ENCODE assay signal across 31 cellular contexts in genomic region chr18:37381554-37381953, GRCh38.
"Had no signal": no experiment of that assay in that cellular context is flagged by ENCODE, and none has a peak within 500 bp of the region (broad histone marks: within the 10 kb centered on the region; RNA-seq: fewer than 3 reads in every experiment).

No MANE protein-coding gene starts in this region.

- H3K4me1 ChIP-seq: heart left ventricle, left lung, lower lobe of right lung, upper lobe of left lung, vagina had no signal

- H3K27me3 ChIP-seq: brain microvascular endothelial cell, upper lobe of left lung, vagina had no signal

- H3K27ac Mint-ChIP-seq: activated CD4-positive, alpha-beta memory T cell treated with anti-CD3 and anti-CD28 coated beads, Interleukin-2, amount 10 ng/mL, durations not matched to agents 7 days and 5 days; activated CD4-positive, alpha-beta T cell treated with anti-CD3 and anti-CD28 coated beads, Interleukin-2, amount 10 ng/mL, durations not matched to agents 7 days and 5 days; activated T-helper 17 cell treated with anti-CD3 and anti-CD28 coated beads, Interleukin-2, amount 50 U/mL, for 72 hours; effector memory CD8-positive, alpha-beta T cell; natural killer cell; stimulated activated effector memory CD8-positive, alpha-beta T cell treated with anti-CD3 and anti-CD28 coated beads, Interleukin-12 subunit alpha, Interleukin-12 subunit beta, amount 100 ng/mL, for 72 hours; T-helper 17 cell had no signal

- H3K36me3 ChIP-seq: brain microvascular endothelial cell, heart left ventricle, left lung, lower lobe of right lung, upper lobe of left lung, vagina had no signal

- H3K4me3 Mint-ChIP-seq: activated CD4-positive, alpha-beta memory T cell treated with anti-CD3 and anti-CD28 coated beads, Interleukin-2, amount 10 ng/mL, durations not matched to agents 7 days and 5 days; activated CD4-positive, alpha-beta T cell treated with anti-CD3 and anti-CD28 coated beads, Interleukin-2, amount 10 ng/mL, durations not matched to agents 7 days and 5 days; activated T-cell treated with anti-CD3 and anti-CD28 coated beads, Interleukin-2, amount 50 U/mL, for 4 hours; activated T-helper 17 cell treated with anti-CD3 and anti-CD28 coated beads, Interleukin-2, amount 50 U/mL, for 72 hours; effector memory CD8-positive, alpha-beta T cell; natural killer cell; stimulated activated effector memory CD8-positive, alpha-beta T cell treated with anti-CD3 and anti-CD28 coated beads, Interleukin-12 subunit alpha, Interleukin-12 subunit beta, amount 100 ng/mL, for 72 hours; stimulated activated naive CD8-positive, alpha-beta T cell treated with anti-CD3 and anti-CD28 coated beads, Interleukin-15, amount 100 ng/mL, for 72 hours; T-helper 17 cell had no signal

- H3K9me3 ChIP-seq: heart left ventricle, left lung, lower lobe of right lung, upper lobe of left lung, vagina had no signal

- H3K9me3 Mint-ChIP-seq: activated CD4-positive, alpha-beta memory T cell treated with anti-CD3 and anti-CD28 coated beads, Interleukin-2, amount 10 ng/mL, durations not matched to agents 7 days and 5 days; activated CD4-positive, alpha-beta T cell treated with anti-CD3 and anti-CD28 coated beads, Interleukin-2, amount 10 ng/mL, durations not matched to agents 7 days and 5 days; activated T-cell treated with anti-CD3 and anti-CD28 coated beads, Interleukin-2, amount 50 U/mL, for 4 hours; activated T-helper 17 cell treated with anti-CD3 and anti-CD28 coated beads, Interleukin-2, amount 50 U/mL, for 72 hours had no signal

- H3K27ac ChIP-seq: brain microvascular endothelial cell, coronary artery, heart left ventricle, left lung, lower lobe of right lung, skin epidermis, upper lobe of left lung, vagina had no signal

- FAIRE-seq: astrocyte, endothelial cell of umbilical vein had no signal

- H3K4me1 Mint-ChIP-seq: activated CD4-positive, alpha-beta memory T cell treated with anti-CD3 and anti-CD28 coated beads, Interleukin-2, amount 10 ng/mL, durations not matched to agents 7 days and 5 days; activated CD4-positive, alpha-beta T cell treated with anti-CD3 and anti-CD28 coated beads, Interleukin-2, amount 10 ng/mL, durations not matched to agents 7 days and 5 days; natural killer cell; stimulated activated naive CD8-positive, alpha-beta T cell treated with anti-CD3 and anti-CD28 coated beads, Interleukin-15, amount 100 ng/mL, for 72 hours had no signal

- H3K4me3 ChIP-seq: coronary artery, heart left ventricle, left lung, lower lobe of right lung, skin epidermis, upper lobe of left lung, vagina had no signal

- H3K36me3 Mint-ChIP-seq: natural killer cell; stimulated activated effector memory CD8-positive, alpha-beta T cell treated with anti-CD3 and anti-CD28 coated beads, Interleukin-12 subunit alpha, Interleukin-12 subunit beta, amount 100 ng/mL, for 72 hours had no signal

- ATAC-seq: activated T-cell treated with anti-CD3 and anti-CD28 coated beads, Interleukin-2, amount 50 U/mL, for 4 hours; activated T-helper 17 cell treated with anti-CD3 and anti-CD28 coated beads, Interleukin-2, amount 50 U/mL, for 72 hours; effector memory CD8-positive, alpha-beta T cell; esophagus mucosa; heart left ventricle; left lung; lower lobe of right lung; natural killer cell; sciatic nerve; stimulated activated effector memory CD8-positive, alpha-beta T cell treated with anti-CD3 and anti-CD28 coated beads, Interleukin-12 subunit alpha, Interleukin-12 subunit beta, amount 100 ng/mL, for 72 hours; stimulated activated naive CD8-positive, alpha-beta T cell treated with anti-CD3 and anti-CD28 coated beads, Interleukin-15, amount 100 ng/mL, for 72 hours; T-helper 17 cell had no signal

- DNase-seq: activated CD4-positive, alpha-beta memory T cell treated with anti-CD3 and anti-CD28 coated beads, Interleukin-2, amount 10 ng/mL, durations not matched to agents 7 days and 5 days; activated CD4-positive, alpha-beta T cell treated with anti-CD3 and anti-CD28 coated beads for 1 hour; activated CD4-positive, alpha-beta T cell treated with anti-CD3 and anti-CD28 coated beads, Interleukin-2, amount 10 ng/mL, durations not matched to agents 7 days and 5 days; activated gamma-delta T cell treated with Interleukin-2 at 50 U/mL for 16 hours; activated naive CD4-positive, alpha-beta T cell treated with anti-CD3 and anti-CD28 coated beads, Interleukin-2, amount 50 U/mL, for 16 hours; activated T-cell treated with anti-CD3 and anti-CD28 coated beads, Interleukin-2, amount 50 U/mL, for 4 hours; amniotic stem cell; brain microvascular endothelial cell; effector memory CD8-positive, alpha-beta T cell; foreskin fibroblast; heart left ventricle; hypothalamus; lower lobe of right lung; mesenchymal stem cell; natural killer cell; stimulated activated CD4-positive, alpha-beta T cell treated with anti-CD3 and anti-CD28 coated beads, Interleukin-4, amount 100 ng/mL, for 24 hours; stimulated activated naive CD8-positive, alpha-beta T cell treated with anti-CD3 and anti-CD28 coated beads, Interleukin-15, amount 100 ng/mL, for 72 hours; substantia nigra; T-helper 17 cell; T1000; upper lobe of left lung had no signal
